In genomic region chr2:173159794-173160463, GRCh38 we compare ENCODE assay signal across 8 cellular contexts.
DNase-seq lines count a peak whose midpoint lies in the region; ATAC-seq, FAIRE-seq and TF ChIP-seq lines count a peak whose summit lies in the region.

No MANE protein-coding gene starts in this region.

- H3K4me3 ChIP-seq in IMR-90 (ENCODE audit: insufficient read depth, low read depth, low read length) (no peak overlapping the region), breast epithelium (no peak overlapping the region), liver (ENCODE audit: low read depth in 1 of 3, low read length in 3 of 3) (no peak overlapping the region)

- H2AK9ac ChIP-seq in IMR-90 (replicated peaks; ENCODE audit: low read depth, low read length, poor library complexity), result peak overlapping the region; percentile 46

- peak overlapping the region; percentile 79; the same call in 1 of the 2 replicates for H2BK20ac ChIP-seq in IMR-90 (ENCODE audit: low read depth, low read length)

- H2BK120ac ChIP-seq in IMR-90 (ENCODE audit: low read depth, low read length), result peak overlapping the region; percentile 79

- TF ChIP-seq POLR2A in IMR-90 (IDR thresholded peaks at IDR 0.05; ENCODE audit: low read depth, low read length), result no peak
- TF ChIP-seq POLR2A in breast epithelium (IDR thresholded peaks at IDR 0.05), result no peak

- no peak for FAIRE-seq in D721Med (lab: Jason Lieb, UNC)

- H2AK5ac ChIP-seq in IMR-90 (ENCODE audit: low read depth, low read length), result peak overlapping the region; percentile 6; the same call in 1 of the 2 replicates

- peaks cover 12% of the 10 kb centered on the region for H3K9me1 ChIP-seq in IMR-90 (ENCODE audit: insufficient read depth, low read length)

- no peak overlapping the region for H3K14ac ChIP-seq in IMR-90 (replicated peaks; ENCODE audit: low read depth, low read length)

- H4K20me1 ChIP-seq in IMR-90 (ENCODE audit: insufficient read depth, low read length), result no peaks in the 10 kb centered on the region

- no peak for TF ChIP-seq CTCF in IMR-90 (conservative IDR thresholded peaks at IDR 0.05; ENCODE audit: low read depth, low read length)
- TF ChIP-seq CTCF in breast epithelium (IDR thresholded peaks at IDR 0.05), result no peak
- no peak for TF ChIP-seq CTCF in liver (IDR thresholded peaks at IDR 0.05; ENCODE audit: low read depth, low read length, missing input control)
- TF ChIP-seq CTCF in D721Med (IDR thresholded peaks at IDR 0.05; ENCODE audit: insufficient read depth, missing control alignments), result no peak

- no peaks in the 10 kb centered on the region; the same call in none of the 2 replicates for H3K9me3 ChIP-seq in IMR-90 (ENCODE audit: control insufficient read depth, insufficient read depth, low read length)
- no peaks in the 10 kb centered on the region for H3K9me3 ChIP-seq in breast epithelium
- H3K9me3 ChIP-seq in liver (ENCODE audit: control insufficient read depth in 4 of 4, low read length in 3 of 4), result no peaks in the 10 kb centered on the region

- no TSS peak for BruUV-seq in IMR-90 (replicated peaks; lab: Mats Ljungman, UMichigan)

- H3K56ac ChIP-seq in IMR-90 (ENCODE audit: extremely low read depth, insufficient read depth, low read length), result no peak overlapping the region; the same call in 1 of the 2 replicates

- no peaks in the 10 kb centered on the region for H3K27me3 ChIP-seq in IMR-90 (ENCODE audit: control insufficient read depth, insufficient read depth, low read length)
- no peaks in the 10 kb centered on the region for H3K27me3 ChIP-seq in breast epithelium
- no peaks in the 10 kb centered on the region for H3K27me3 ChIP-seq in liver (ENCODE audit: control insufficient read depth in 4 of 4, insufficient read depth in 4 of 4, low read length in 3 of 4)

- peak overlapping the region; percentile 76 for H3K4ac ChIP-seq in IMR-90 (ENCODE audit: low read depth, low read length)

- in situ Hi-C loops in IMR-90 (cut with MboI; ENCODE audit: low sequenced_read_pairs), result no loop called here

- CTCF ChIA-PET in IMR-90 (lab: Yijun Ruan, JAX), result interaction anchor here (0.6 kb wide), 1 partner anchor 45 kb away, joined by 3 read pairs; no protein-coding TSS in a partner anchor

- peak overlapping the region; percentile 55; the same call in 1 of the 2 replicates for H3K23ac ChIP-seq in IMR-90 (ENCODE audit: low read depth, low read length)

- peak; percentile 96 for ATAC-seq in IMR-90 (ENCODE audit: low read depth)
- ATAC-seq in HG02610 (IDR thresholded peaks at IDR 0.05; ENCODE audit: unreplicated experiment), result no peak

- WGBS in IMR-90 (ENCODE audit: extremely low coverage in 2 of 2, insufficient read length in 1 of 2), 2 experiments, result no CpG with 5 or more reads among the region's 1 CpG
- WGBS in liver, result 6% methylated on average over 1 of the region's 1 CpG

- TF ChIP-seq RAD21 in IMR-90 (IDR thresholded peaks at IDR 0.05; ENCODE audit: low read length) (no peak), liver (IDR thresholded peaks at IDR 0.05) (peak; percentile 45 to 55)

- H3K27ac ChIP-seq in IMR-90 (ENCODE audit: insufficient read depth, low read length), result peak overlapping the region; percentile 100; the same call in 1 of the 2 replicates
- H3K27ac ChIP-seq in breast epithelium, result peak overlapping the region; percentile 16 to 77
- H3K27ac ChIP-seq in liver (ENCODE audit: low read depth in 1 of 2, low read length in 2 of 2), result peak overlapping the region; percentile 52 to 77

- H2BK5ac ChIP-seq in IMR-90 (ENCODE audit: low read depth, low read length, poor library complexity, severe bottlenecking), result peak overlapping the region; percentile 93

- H3K79me1 ChIP-seq in IMR-90 (ENCODE audit: low read depth in 1 of 2, low read length in 2 of 2), result peaks cover 46 to 81% of the 10 kb centered on the region in 2 experiments

- no peak overlapping the region for H4K5ac ChIP-seq in IMR-90 (ENCODE audit: low read depth, low read length)

- H4K91ac ChIP-seq in IMR-90 (ENCODE audit: insufficient read depth, low read depth, low read length), result peak overlapping the region; percentile 20; the same call in 1 of the 2 replicates

- H3K4me1 ChIP-seq in IMR-90 (ENCODE audit: control insufficient read depth, insufficient read depth, low read length) (peaks cover 8% of the 10 kb centered on the region), breast epithelium (no peaks in the 10 kb centered on the region), liver (ENCODE audit: control insufficient read depth in 4 of 4, insufficient read depth in 4 of 4, low read length in 3 of 4) (peaks cover 5 to 20% (median 11%) of the 10 kb centered on the region in 4 donors)

- DNase-seq in A172 (ENCODE audit: low spot score), result peak; percentile 90
- peak; percentile 99 for DNase-seq in IMR-90
- DNase-seq in breast epithelium (ENCODE audit: low spot score in 2 of 2), result peak; percentile 57 to 88
- DNase-seq in D721Med (ENCODE audit: insufficient read length, low spot score), result no peak
- no peak for DNase-seq in NCI-H128 (lab: John Stamatoyannopoulos, UW; ENCODE audit: unreplicated experiment)
- DNase-seq in mesenteric fat pad (ENCODE audit: low spot score), result no peak

- dilution Hi-C loops in IMR-90 (cut with HindIII; ENCODE audit: low sequenced_read_pairs, unreplicated experiment), result no loop called here

- POLR2A ChIA-PET in IMR-90 (lab: Charles Lee; ENCODE audit: unreplicated experiment), result interaction anchor here (0.7 kb wide), 1 partner anchor 1708 kb away, joined by 4 read pairs; no protein-coding TSS in a partner anchor

- H3K9ac ChIP-seq in IMR-90 (ENCODE audit: low read depth, low read length) (peak overlapping the region; percentile 53; the same call in 1 of the 2 replicates), liver (ENCODE audit: low read depth in 1 of 2, low read length in 2 of 2) (no peak overlapping the region)

- intact Hi-C loops in IMR-90 (cut with micrococcal nuclease) (loop anchor here (5.0 kb wide), 1 partner anchor 83 kb away; the partner anchor contains the start of gene MAP3K20), breast epithelium (cut with DNase I; ENCODE audit: low total_unique reads) (no loop called here)

- peak overlapping the region; percentile 62; the same call in 2 of the 3 replicates for H2BK15ac ChIP-seq in IMR-90 (ENCODE audit: low read depth, low read length)

- H3K36me3 ChIP-seq in IMR-90 (ENCODE audit: control insufficient read depth, insufficient read depth, low read length) (peaks cover 1% of the 10 kb centered on the region; the same call in 1 of the 2 replicates), breast epithelium (no peaks in the 10 kb centered on the region), liver (ENCODE audit: control insufficient read depth in 4 of 4, insufficient read depth in 3 of 4, low read depth in 1 of 4, low read length in 3 of 4) (peaks cover 0 to 2% (median 0%) of the 10 kb centered on the region in 4 donors)

- H3K4me2 ChIP-seq in IMR-90 (ENCODE audit: low read depth, low read length), result peak overlapping the region; percentile 49; the same call in 1 of the 2 replicates

- peak overlapping the region; percentile 27 to 66; a peak in 2 of 4 replicates for H4K8ac ChIP-seq in IMR-90 (ENCODE audit: low read depth in 2 of 2, low read length in 2 of 2)

- H2AFZ ChIP-seq in IMR-90 (replicated peaks; ENCODE audit: low read length, poor library complexity), result no peak overlapping the region

- H3K18ac ChIP-seq in IMR-90 (ENCODE audit: low read depth, low read length), result peak overlapping the region; percentile 98; the same call in 1 of the 2 replicates

TF ChIP-seq in IMR-90, 13 proteins besides CTCF, POLR2A, EP300 and RAD21 (continues in another document):
- TF ChIP-seq USF2 (IDR thresholded peaks at IDR 0.05; ENCODE audit: low read depth, low read length) (no peak), RFX5 (IDR thresholded peaks at IDR 0.05; ENCODE audit: low read depth, low read length) (no peak), ELK1 (IDR thresholded peaks at IDR 0.05; ENCODE audit: borderline replicate concordance, low read depth, low read length) (no peak), BHLHE40 (IDR thresholded peaks at IDR 0.05; ENCODE audit: low read depth, low read length) (peak; percentile 52; the same call in 1 of the 2 replicates)

TF ChIP-seq in liver, 16 proteins besides CTCF, POLR2A, EP300 and RAD21 (continues in another document):
- TF ChIP-seq MAX (IDR thresholded peaks at IDR 0.05) (peak; percentile 71), ATF3 (IDR thresholded peaks at IDR 0.05) (peak; percentile 77), TAF1 (conservative IDR thresholded peaks at IDR 0.05) (no peak), JUND (IDR thresholded peaks at IDR 0.05) (peak; percentile 93 to 96), REST (IDR thresholded peaks at IDR 0.05) (no peak), SP1 (IDR thresholded peaks at IDR 0.05) (peak; percentile 56), EGR1 (IDR thresholded peaks at IDR 0.05; ENCODE audit: low read depth in 2 of 2) (no peak), YY1 (IDR thresholded peaks at IDR 0.05) (peak; percentile 88)

Comparison
In these comparisons a context has a peak if more than half of its experiments do, and no peak if none do; other contexts are left out.
1. DNase-seq: peak in A172 (single experiment), IMR-90 (single experiment) and breast epithelium (2 of 2); none in D721Med (single experiment), NCI-H128 (single experiment) and mesenteric fat pad (single experiment).
2. H3K27ac ChIP-seq: peak in every context shown above with its lines; median percentile 100 in IMR-90; 64 in liver; 46 in breast epithelium.